ENCODE assay signal across 19 cellular contexts in genomic region chr1:230495891-230496385, GRCh38.
DNase-seq lines count a peak whose midpoint lies in the region; ATAC-seq, FAIRE-seq and TF ChIP-seq lines count a peak whose summit lies in the region.
"Had no signal": no experiment of that assay in that cellular context is flagged by ENCODE, and none has a peak within 500 bp of the region (broad histone marks: within the 10 kb centered on the region; RNA-seq: fewer than 3 reads in every experiment).

No MANE protein-coding gene starts in this region.

- peak; percentile 70 for ATAC-seq in K562
- ATAC-seq: SK-N-SH treated with all-trans-retinoic acid at 6 μM for 48 hours; stimulated activated effector memory CD8-positive, alpha-beta T cell treated with anti-CD3 and anti-CD28 coated beads, Interleukin-12 subunit alpha, Interleukin-12 subunit beta, amount 100 ng/mL, for 72 hours had no signal

- peak overlapping the region; percentile 3 for H3K4me3 Mint-ChIP-seq in MCF 10A (ENCODE audit: unreplicated experiment)
- no peak overlapping the region for H3K4me3 Mint-ChIP-seq in neural progenitor cell
- no peak overlapping the region for H3K4me3 Mint-ChIP-seq in HFFc6
- H3K4me3 Mint-ChIP-seq: activated B cell treated with CpG ODN at 0.5 μM for 24 hours; stimulated activated effector memory CD8-positive, alpha-beta T cell treated with anti-CD3 and anti-CD28 coated beads, Interleukin-12 subunit alpha, Interleukin-12 subunit beta, amount 100 ng/mL, for 72 hours had no signal

- TF ChIP-seq CTCF in MCF 10A (IDR thresholded peaks at IDR 0.05; ENCODE audit: unreplicated experiment) (no peak), mammary epithelial cell (conservative IDR thresholded peaks at IDR 0.05 in 1 of 2, IDR thresholded peaks at IDR 0.05 in 1 of 2; ENCODE audit: extremely low read depth in 1 of 2, insufficient read depth in 1 of 2, low read depth in 1 of 2, low read length in 2 of 2) (no peak), K562 (IDR thresholded peaks at IDR 0.05 in 2 of 3, conservative IDR thresholded peaks at IDR 0.05 in 1 of 3; ENCODE audit: insufficient read depth in 2 of 3, low read depth in 1 of 3, low read length in 3 of 3) (no peak), neural progenitor cell (IDR thresholded peaks at IDR 0.05) (no peak), HFFc6 (IDR thresholded peaks at IDR 0.05) (no peak)

- H3K4me1 ChIP-seq in mammary epithelial cell (ENCODE audit: insufficient read depth, low read length) (no peaks in the 10 kb centered on the region), K562 (replicated peaks in 1 of 2; ENCODE audit: control insufficient read depth in 2 of 2, insufficient read depth in 2 of 2, low read length in 2 of 2) (no peaks in the 10 kb centered on the region), neural progenitor cell (no peaks in the 10 kb centered on the region)

- H3K79me2 ChIP-seq in mammary epithelial cell (ENCODE audit: insufficient read depth, low read length) = no peaks in the 10 kb centered on the region
- no peaks in the 10 kb centered on the region for H3K79me2 ChIP-seq in K562 (ENCODE audit: control insufficient read depth, insufficient read depth, low read length)
- H3K79me2 ChIP-seq in neural progenitor cell (ENCODE audit: low read depth) = no peaks in the 10 kb centered on the region

- POLR2A ChIA-PET in MCF 10A (lab: Yijun Ruan, JAX) = interaction anchor here (0.5 to 1.1 kb wide), 2 partner anchors 17 to 804 kb away, joined by 3 to 5 read pairs; no protein-coding TSS in a partner anchor
- POLR2A ChIA-PET in K562 (lab: Yijun Ruan, JAX) = no interaction called here

- DNase-seq in MCF 10A (ENCODE audit: unreplicated experiment) (peak; percentile 17), mammary epithelial cell (no peak), HT-29 (ENCODE audit: low spot score) (peak; percentile 5), K562 (ENCODE audit: extremely low read depth in 1 of 4, low spot score in 3 of 4) (peak; percentile 32 to 72 (median 56)), neural progenitor cell (ENCODE audit: low spot score) (no peak), HFFc6 (no peak), GM12892 (ENCODE audit: insufficient read length) (no peak)
- DNase-seq in activated CD4-positive, CD25-positive, alpha-beta regulatory T cell (lab: John Stamatoyannopoulos, UW) = no peak
- DNase-seq: activated B cell treated with CpG ODN at 0.5 μM for 24 hours; activated effector memory CD4-positive, alpha-beta T cell treated with Interleukin-2 at 50 U/mL for 16 hours; AML-193; GDM1; KG1; NK-92 treated with Interleukin-12 subunit alpha and Interleukin-12 subunit beta, amount 100 ng/mL, for 24 hours; ovary had no signal

- no peaks in the 10 kb centered on the region for H3K36me3 ChIP-seq in mammary epithelial cell (ENCODE audit: insufficient read depth, low read length)
- H3K36me3 ChIP-seq in K562 (ENCODE audit: control insufficient read depth, insufficient read depth, low read length) = no peaks in the 10 kb centered on the region
- H3K36me3 ChIP-seq in neural progenitor cell = no peaks in the 10 kb centered on the region
- H3K36me3 ChIP-seq: ovary had no signal

- H3K4me2 ChIP-seq in mammary epithelial cell (ENCODE audit: insufficient read depth, low read depth, low read length) (no peak overlapping the region), K562 (ENCODE audit: insufficient read depth, low read length) (no peak overlapping the region), neural progenitor cell (no peak overlapping the region)

- H4K20me1 ChIP-seq in mammary epithelial cell (ENCODE audit: insufficient read depth, low read length) (no peaks in the 10 kb centered on the region), K562 (replicated peaks; ENCODE audit: control insufficient read depth, insufficient read depth, low read length) (no peaks in the 10 kb centered on the region), neural progenitor cell (ENCODE audit: low read depth) (no peaks in the 10 kb centered on the region)

- BruUV-seq in MCF 10A (replicated peaks; lab: Mats Ljungman, UMichigan) = no TSS peak
- no TSS peak for BruUV-seq in mammary epithelial cell (replicated peaks; lab: Mats Ljungman, UMichigan)
- BruUV-seq in K562 (replicated peaks; lab: Mats Ljungman, UMichigan) = no TSS peak

- H3K9me3 Mint-ChIP-seq in MCF 10A (ENCODE audit: unreplicated experiment) (no peaks in the 10 kb centered on the region), neural progenitor cell (peaks cover 13% of the 10 kb centered on the region), HFFc6 (peaks cover 59% of the 10 kb centered on the region)
- H3K9me3 Mint-ChIP-seq: activated B cell treated with CpG ODN at 0.5 μM for 24 hours; stimulated activated effector memory CD8-positive, alpha-beta T cell treated with anti-CD3 and anti-CD28 coated beads, Interleukin-12 subunit alpha, Interleukin-12 subunit beta, amount 100 ng/mL, for 72 hours had no signal

- WGBS in mammary epithelial cell (ENCODE audit: low coverage, missing lambda C conversion rate) = 64% methylated on average over 11 of the region's 11 CpGs
- WGBS in K562 (ENCODE audit: insufficient coverage, low coverage, missing lambda C conversion rate) = under 1% methylated on average over 11 of the region's 11 CpGs

- TF ChIP-seq RAD21 in K562 (CRISPR knock-in tag; conservative IDR thresholded peaks at IDR 0.05 in 1 of 2, IDR thresholded peaks at IDR 0.05 in 1 of 2) = no peak

- H3F3A ChIP-seq in neural progenitor cell (ENCODE audit: low read depth) = no peaks in the 10 kb centered on the region

- H3K9me3 ChIP-seq in mammary epithelial cell (replicated peaks; ENCODE audit: insufficient read depth, low read length) = no peaks in the 10 kb centered on the region
- no peaks in the 10 kb centered on the region for H3K9me3 ChIP-seq in K562 (replicated peaks; ENCODE audit: control insufficient read depth, insufficient read depth, low read depth, low read length)
- no peaks in the 10 kb centered on the region for H3K9me3 ChIP-seq in neural progenitor cell (ENCODE audit: low read depth)
- H3K9me3 ChIP-seq: ovary had no signal

- CTCF ChIA-PET in MCF 10A (lab: Yijun Ruan, JAX) = interaction anchor here (1.1 kb wide), 1 partner anchor 10 kb away, joined by 4 read pairs; no protein-coding TSS in a partner anchor
- CTCF ChIA-PET in mammary epithelial cell (lab: Charles Lee; ENCODE audit: low non-redundant PET) = no interaction called here
- CTCF ChIA-PET in K562 (lab: Yijun Ruan, JAX; ENCODE audit: low intra/inter-chr PET ratio) = no interaction called here

- intact Hi-C loops in MCF 10A (cut with micrococcal nuclease) = no loop called here
- intact Hi-C loops in mammary epithelial cell (cut with micrococcal nuclease) = no loop called here
- intact Hi-C loops in K562 (cut with micrococcal nuclease) = no loop called here

- no peak overlapping the region for H2AFZ ChIP-seq in mammary epithelial cell (ENCODE audit: low read depth, low read length)
- H2AFZ ChIP-seq in K562 (ENCODE audit: low read depth, low read length) = peak overlapping the region; percentile 15; the same call in 1 of the 2 replicates
- H2AFZ ChIP-seq in neural progenitor cell (replicated peaks) = peak overlapping the region; percentile 42

- no peaks in the 10 kb centered on the region for H3K9me1 ChIP-seq in K562 (ENCODE audit: control insufficient read depth, insufficient read depth, low read length)

- H3K36me3 Mint-ChIP-seq in MCF 10A (ENCODE audit: insufficient read depth, unreplicated experiment) = no peaks in the 10 kb centered on the region
- no peaks in the 10 kb centered on the region for H3K36me3 Mint-ChIP-seq in neural progenitor cell
- peaks cover 15% of the 10 kb centered on the region; the same call in 1 of the 2 replicates for H3K36me3 Mint-ChIP-seq in HFFc6 (ENCODE audit: low read depth)
- H3K36me3 Mint-ChIP-seq: stimulated activated effector memory CD8-positive, alpha-beta T cell treated with anti-CD3 and anti-CD28 coated beads, Interleukin-12 subunit alpha, Interleukin-12 subunit beta, amount 100 ng/mL, for 72 hours had no signal

- peaks cover 20% of the 10 kb centered on the region for H3K27me3 ChIP-seq in mammary epithelial cell (ENCODE audit: insufficient read depth, low read length)
- peaks cover 0 to 12% of the 10 kb centered on the region in 2 experiments; a peak in 3 of 5 replicates for H3K27me3 ChIP-seq in K562 (ENCODE audit: control insufficient read depth in 2 of 2, insufficient read depth in 2 of 2, low read length in 2 of 2)
- no peaks in the 10 kb centered on the region for H3K27me3 ChIP-seq in neural progenitor cell
- H3K27me3 ChIP-seq: ovary had no signal

- H3K4me3 ChIP-seq in mammary epithelial cell (replicated peaks in 1 of 3; ENCODE audit: insufficient read depth in 1 of 3, low read depth in 2 of 3, low read length in 3 of 3) (no peak overlapping the region), K562 (no peak overlapping the region), neural progenitor cell (no peak overlapping the region)
- H3K4me3 ChIP-seq: ovary had no signal

- in situ Hi-C loops in mammary epithelial cell (cut with MboI; ENCODE audit: low sequenced_read_pairs in 2 of 2) = no loop called here
- in situ Hi-C loops in K562 (cut with MboI) = no loop called here

- H3K27ac Mint-ChIP-seq in MCF 10A (ENCODE audit: low read depth, unreplicated experiment) = no peak overlapping the region
- H3K27ac Mint-ChIP-seq in neural progenitor cell = peak overlapping the region; percentile 57
- H3K27ac Mint-ChIP-seq in HFFc6 = no peak overlapping the region
- H3K27ac Mint-ChIP-seq: activated B cell treated with CpG ODN at 0.5 μM for 24 hours; stimulated activated effector memory CD8-positive, alpha-beta T cell treated with anti-CD3 and anti-CD28 coated beads, Interleukin-12 subunit alpha, Interleukin-12 subunit beta, amount 100 ng/mL, for 72 hours had no signal

- H3K9ac ChIP-seq in mammary epithelial cell (ENCODE audit: insufficient read depth, low read length) (no peak overlapping the region), K562 (ENCODE audit: insufficient read depth in 1 of 2, low read depth in 2 of 2, low read length in 2 of 2) (no peak overlapping the region), neural progenitor cell (no peak overlapping the region)

- no peak for TF ChIP-seq EP300 in K562 (IDR thresholded peaks at IDR 0.05; ENCODE audit: low read length)

- H3K27ac ChIP-seq in mammary epithelial cell (ENCODE audit: insufficient read depth, low read depth, low read length) (no peak overlapping the region), K562 (ENCODE audit: extremely low read depth, low read depth, low read length) (no peak overlapping the region), neural progenitor cell (no peak overlapping the region)
- H3K27ac ChIP-seq: epithelial cell of prostate, ovary had no signal

- H3K27me3 Mint-ChIP-seq in MCF 10A (ENCODE audit: insufficient read depth, unreplicated experiment) (peaks cover 46% of the 10 kb centered on the region), neural progenitor cell (ENCODE audit: insufficient read depth, low read depth) (peaks cover 18% of the 10 kb centered on the region), HFFc6 (ENCODE audit: insufficient read depth) (no peaks in the 10 kb centered on the region)

- dilution Hi-C loops in mammary epithelial cell (cut with HindIII; ENCODE audit: low sequenced_read_pairs) = no loop called here

- no peak for TF ChIP-seq POLR2A in K562 (conservative IDR thresholded peaks at IDR 0.05)
- no peak for TF ChIP-seq POLR2A in GM12892 (IDR thresholded peaks at IDR 0.05; ENCODE audit: low read depth, low read length)

- H3K4me1 Mint-ChIP-seq in MCF 10A (ENCODE audit: insufficient read depth, unreplicated experiment) = no peaks in the 10 kb centered on the region
- H3K4me1 Mint-ChIP-seq in neural progenitor cell = peaks cover 4% of the 10 kb centered on the region
- H3K4me1 Mint-ChIP-seq in HFFc6 (ENCODE audit: low read depth) = no peaks in the 10 kb centered on the region
- H3K4me1 Mint-ChIP-seq: activated B cell treated with CpG ODN at 0.5 μM for 24 hours; stimulated activated effector memory CD8-positive, alpha-beta T cell treated with anti-CD3 and anti-CD28 coated beads, Interleukin-12 subunit alpha, Interleukin-12 subunit beta, amount 100 ng/mL, for 72 hours had no signal

- FAIRE-seq in K562 (lab: Jason Lieb, UNC) (no peak), GM12892 (lab: Jason Lieb, UNC) (no peak)
- FAIRE-seq: bronchial epithelial cell had no signal

Comparison
In these comparisons a context has a peak if more than half of its experiments do, and no peak if none do; other contexts are left out.
1. DNase-seq: peak in MCF 10A (single experiment), HT-29 (single experiment) and K562 (4 of 4); none in mammary epithelial cell (single experiment), neural progenitor cell (single experiment), HFFc6 (single experiment), GM12892 (single experiment) and activated CD4-positive, CD25-positive, alpha-beta regulatory T cell (0 of 4).